ENCODE assay signal across 13 cellular contexts in genomic region chr2:61371027-61371426, GRCh38.
"Had no signal": no experiment of that assay in that cellular context is flagged by ENCODE, and none has a peak within 500 bp of the region (broad histone marks: within the 10 kb centered on the region; RNA-seq: fewer than 3 reads in every experiment).

No MANE protein-coding gene starts in this region.

- H3K27me3 ChIP-seq: colonic mucosa, esophagus squamous epithelium, foreskin keratinocyte, tibial nerve had no signal

- H3K27me3 Mint-ChIP-seq: activated CD4-positive, alpha-beta memory T cell treated with anti-CD3 and anti-CD28 coated beads for 36 hours; naive B cell had no signal

- H3K27ac ChIP-seq: colonic mucosa, esophagus squamous epithelium, foreskin keratinocyte, lower lobe of right lung, tibial nerve had no signal

- DNase-seq: activated CD4-positive, alpha-beta memory T cell treated with anti-CD3 and anti-CD28 coated beads for 36 hours; activated CD4-positive, CD25-positive, alpha-beta regulatory T cell treated with anti-CD3 and anti-CD28 coated beads, Interleukin-2, amount 50 U/mL, for 72 hours; activated naive CD4-positive, alpha-beta T cell treated with Interleukin-2 at 50 U/mL for 16 hours; colonic mucosa; esophagus squamous epithelium; foreskin keratinocyte; immature natural killer cell; left cardiac atrium; lower lobe of right lung; naive B cell; retina had no signal

- H3K4me3 ChIP-seq: colonic mucosa, esophagus squamous epithelium, lower lobe of right lung, tibial nerve had no signal

- H3K9me3 ChIP-seq: colonic mucosa, esophagus squamous epithelium, lower lobe of right lung, tibial nerve had no signal

- H3K4me3 Mint-ChIP-seq: activated CD4-positive, alpha-beta memory T cell treated with anti-CD3 and anti-CD28 coated beads for 36 hours; activated T-helper 1 cell treated with anti-CD3 and anti-CD28 coated beads, Interleukin-12 subunit alpha, Interleukin-12 subunit beta, Interleukin-2, Interleukin-4 antibody, amounts not matched to agents 30 ng/mL and 10 ng/mL and 1 ng/mL, durations not matched to agents 14 hours and 24 hours and 36 hours; immature natural killer cell; naive B cell had no signal

- H3K36me3 ChIP-seq: colonic mucosa had no signal

- H3K4me1 ChIP-seq: colonic mucosa, esophagus squamous epithelium, foreskin keratinocyte, lower lobe of right lung, tibial nerve had no signal

- H3K9me3 Mint-ChIP-seq: activated CD4-positive, alpha-beta memory T cell treated with anti-CD3 and anti-CD28 coated beads for 36 hours; activated T-helper 1 cell treated with anti-CD3 and anti-CD28 coated beads, Interleukin-12 subunit alpha, Interleukin-12 subunit beta, Interleukin-2, Interleukin-4 antibody, amounts not matched to agents 30 ng/mL and 10 ng/mL and 1 ng/mL, durations not matched to agents 14 hours and 24 hours and 36 hours; immature natural killer cell; naive B cell had no signal

- H3K27ac Mint-ChIP-seq: activated CD4-positive, alpha-beta memory T cell treated with anti-CD3 and anti-CD28 coated beads for 36 hours; activated T-helper 1 cell treated with anti-CD3 and anti-CD28 coated beads, Interleukin-12 subunit alpha, Interleukin-12 subunit beta, Interleukin-2, Interleukin-4 antibody, amounts not matched to agents 30 ng/mL and 10 ng/mL and 1 ng/mL, durations not matched to agents 14 hours and 24 hours and 36 hours had no signal

- ATAC-seq: foreskin keratinocyte, left cardiac atrium, lower lobe of right lung had no signal
